1 cellular context compared by ENCODE assay signal in the genomic region with DNA sequence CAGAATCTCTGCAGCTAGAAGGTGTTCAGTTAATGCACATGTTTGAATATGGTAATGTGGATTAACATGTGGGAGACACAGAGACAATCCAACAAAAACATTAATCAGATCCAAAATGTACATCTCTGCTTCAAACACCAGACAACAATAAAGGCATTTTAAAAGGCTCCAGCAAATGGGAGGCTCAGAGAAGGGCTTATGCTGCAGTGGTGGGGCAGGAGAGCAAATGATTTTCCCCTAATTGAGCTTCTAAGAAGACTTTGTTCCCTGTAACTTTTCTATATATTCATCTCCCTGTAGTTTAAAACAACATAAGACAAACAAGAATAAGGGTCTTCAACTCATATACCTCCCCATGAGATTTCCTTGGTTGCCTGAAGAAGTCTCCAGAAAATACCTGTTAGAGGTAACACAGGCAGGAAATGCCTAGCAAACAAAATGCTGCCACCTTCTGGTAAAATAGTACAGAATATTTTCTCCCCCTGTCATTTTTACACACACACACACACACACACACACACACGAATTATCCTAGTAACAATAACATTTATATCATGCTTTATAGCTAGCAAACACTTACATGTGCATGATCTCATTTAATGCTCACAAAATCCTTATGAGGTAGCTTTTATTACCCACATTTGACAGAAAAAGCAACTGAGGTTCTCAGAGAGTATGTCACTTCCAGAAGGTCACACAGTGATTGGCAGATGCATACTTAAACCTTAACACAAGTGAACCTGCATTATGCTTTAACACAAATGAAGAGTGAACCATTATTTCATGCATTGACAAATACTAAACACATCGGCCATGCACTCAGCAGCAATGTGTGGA.
TF ChIP-seq lines count a peak whose summit lies in the region.

No MANE protein-coding gene starts in this region.

TF ChIP-seq in IMR-90, 13 proteins besides CTCF, POLR2A, EP300 and RAD21:
- TF ChIP-seq SMC3 (IDR thresholded peaks at IDR 0.05; ENCODE audit: low read depth, low read length) (peak; percentile 90), MAFK (IDR thresholded peaks at IDR 0.05; ENCODE audit: low read depth, low read length) (no peak), MAZ (IDR thresholded peaks at IDR 0.05; ENCODE audit: borderline replicate concordance, low read depth, low read length) (no peak), CEBPB (IDR thresholded peaks at IDR 0.05; ENCODE audit: low read depth, low read length) (no peak)
